ENCODE assay signal across 14 cellular contexts in the genomic region with DNA sequence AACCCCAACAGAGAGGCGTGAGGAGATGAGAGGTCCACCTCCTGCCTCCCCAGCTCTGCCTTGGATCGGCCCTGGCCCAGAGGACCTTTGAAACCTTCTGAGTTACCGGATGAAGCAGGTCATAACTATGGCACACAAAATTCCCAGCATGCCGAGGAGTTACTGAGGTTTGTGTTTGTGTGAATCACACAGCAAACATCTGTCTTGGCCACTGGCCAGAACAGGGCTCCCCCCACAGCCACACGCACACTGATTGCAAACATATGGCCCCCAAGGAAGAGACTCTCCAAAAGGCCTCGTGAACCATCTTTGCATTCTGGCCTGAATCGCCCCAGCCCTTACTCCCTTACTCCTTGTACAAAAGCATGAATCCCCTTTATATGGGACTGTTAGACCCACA. TPM values are rescaled to one million over a fixed set of nuclear protein-coding genes. Genes with fewer than 3 reads are reported as not detected.
A peak's percentile ranks its signal among the peaks of the same experiment; 100 is the strongest.
DNase-seq lines count a peak whose midpoint lies in the region; TF ChIP-seq lines count a peak whose summit lies in the region.
"Had no signal": no experiment of that assay in that cellular context is flagged by ENCODE, and none has a peak within 500 bp of the region (broad histone marks: within the 10 kb centered on the region; RNA-seq: fewer than 3 reads in every experiment).

No MANE protein-coding gene starts in this region.

- H3K27me3 ChIP-seq in SJCRH30: no peaks in the 10 kb centered on the region
- no peaks in the 10 kb centered on the region for H3K27me3 ChIP-seq in esophagus squamous epithelium

- no peak overlapping the region for H3K4me3 Mint-ChIP-seq in chondrocyte (ENCODE audit: unreplicated experiment)
- H3K4me3 Mint-ChIP-seq: CD4-positive, CD25-positive, alpha-beta regulatory T cell had no signal

- H3K9me3 Mint-ChIP-seq in chondrocyte (ENCODE audit: low read depth): no peaks in the 10 kb centered on the region
- H3K9me3 Mint-ChIP-seq: CD4-positive, CD25-positive, alpha-beta regulatory T cell had no signal

- no peak overlapping the region for H3K27ac Mint-ChIP-seq in chondrocyte (ENCODE audit: unreplicated experiment)
- H3K27ac Mint-ChIP-seq: CD4-positive, CD25-positive, alpha-beta regulatory T cell had no signal

- DNase-seq in ACHN: peak; percentile 28
- DNase-seq in H4 (ENCODE audit: low spot score): peak; percentile 58
- DNase-seq in SJCRH30: peak; percentile 47 to 52
- peak; percentile 72 for DNase-seq in fibroblast of the aortic adventitia (ENCODE audit: low read depth)
- DNase-seq in chondrocyte (ENCODE audit: low spot score): no peak
- no peak for DNase-seq in activated effector memory CD4-positive, alpha-beta T cell treated with Interleukin-2 at 50 U/mL for 16 hours
- no peak for DNase-seq in esophagus squamous epithelium (lab: John Stamatoyannopoulos, UW)
- DNase-seq in ureter (ENCODE audit: low spot score): no peak
- DNase-seq: activated CD4-positive, alpha-beta T cell treated with anti-CD3 and anti-CD28 coated beads, Interleukin-2, amount 50 U/mL, for 4 hours; CD4-positive, CD25-positive, alpha-beta regulatory T cell; glutamatergic neuron; left ventricle myocardium superior; NCI-H1436 treated with DMSO at 0.1 percent for 48 hours had no signal

- 49 to 65% methylated on average over 3 to 7 of the region's 7 CpGs for WGBS in esophagus squamous epithelium, 2 donors

- H3K27ac ChIP-seq in SJCRH30 (no peak overlapping the region), esophagus squamous epithelium (no peak overlapping the region)

- H3K9me3 ChIP-seq in SJCRH30 (replicated peaks) (no peaks in the 10 kb centered on the region), esophagus squamous epithelium (no peaks in the 10 kb centered on the region)

- H3K4me1 Mint-ChIP-seq in chondrocyte (ENCODE audit: low read depth): peaks cover 17% of the 10 kb centered on the region

- H3K36me3 Mint-ChIP-seq in chondrocyte (ENCODE audit: low read depth): no peaks in the 10 kb centered on the region

- no peaks in the 10 kb centered on the region for H3K36me3 ChIP-seq in SJCRH30
- no peaks in the 10 kb centered on the region for H3K36me3 ChIP-seq in esophagus squamous epithelium

- no peak for TF ChIP-seq CTCF in fibroblast of the aortic adventitia (IDR thresholded peaks at IDR 0.05; ENCODE audit: insufficient read depth, low read length)
- TF ChIP-seq CTCF in chondrocyte (IDR thresholded peaks at IDR 0.05): no peak
- no peak for TF ChIP-seq CTCF in esophagus squamous epithelium (IDR thresholded peaks at IDR 0.05)

- in situ Hi-C loops in ACHN (cut with HindIII; ENCODE audit: low pct_ligation_motif_present, low pct_unique_long_range_greater_than_20kb, low sequenced_read_pairs): no loop called here

- intact Hi-C loops in esophagus squamous epithelium (cut with DNase I): no loop called here

- H3K4me1 ChIP-seq in SJCRH30 (peaks cover 5% of the 10 kb centered on the region), esophagus squamous epithelium (peaks cover 0 to 12% (median 0%) of the 10 kb centered on the region in 3 donors)

- peaks cover 9% of the 10 kb centered on the region for H3K27me3 Mint-ChIP-seq in chondrocyte (ENCODE audit: low read depth)

- H3K4me3 ChIP-seq in SJCRH30 (no peak overlapping the region), fibroblast of the aortic adventitia (ENCODE audit: low read depth, low read length) (no peak overlapping the region), esophagus squamous epithelium (no peak overlapping the region)

- TF ChIP-seq POLR2A in esophagus squamous epithelium (IDR thresholded peaks at IDR 0.05): no peak

RNA-seq across cellular contexts. Expression of a gene that starts 18.9 kb away (rescaled TPM):
- total RNA-seq in H4 (2014; rRNA removed; shearing (Covaris generic)): 1,565 and 1,610 TPM in 2 replicates
- 2,769 and 2,773 TPM in 2 replicates for total RNA-seq in SJCRH30 (2014; rRNA removed; shearing (Covaris generic))
- total RNA-seq in fibroblast of the aortic adventitia (ENCODE audit: low replicate concordance) (428 and 1,519 TPM in 2 replicates), chondrocyte (988 to 1,163 TPM (median 1,016 TPM) in 3 replicates), esophagus squamous epithelium (1,000 to 10,000 TPM in 2 of 4 donors, 100 to 1,000 TPM in 2; 558 to 1,189 (median 843) TPM), ureter (1,737 TPM)

RNA-seq across cellular contexts. Expression of a gene that starts 19.3 kb away (rescaled TPM):
- total RNA-seq in H4 (2014; rRNA removed; shearing (Covaris generic)): 8.6 and 13.1 TPM in 2 replicates
- total RNA-seq in SJCRH30 (2014; rRNA removed; shearing (Covaris generic)): 34.8 and 36.6 TPM in 2 replicates
- 9.9 TPM in 1 of 2 replicates, not detected in the other for total RNA-seq in fibroblast of the aortic adventitia (ENCODE audit: low replicate concordance)
- 0.82 to 1.9 TPM (median 0.87 TPM) in 3 replicates for total RNA-seq in chondrocyte
- total RNA-seq in esophagus squamous epithelium: 1 to 10 TPM in 3 of 4 donors, under 1 TPM in 1; 0.76 to 6.4 (median 3.2) TPM
- total RNA-seq in ureter: 0.26 TPM

RNA-seq across cellular contexts. Expression of a gene that starts 47.5 kb away (rescaled TPM):
- total RNA-seq in H4 (2014; rRNA removed; shearing (Covaris generic)): 0.33 and 1.1 TPM in 2 replicates
- total RNA-seq in SJCRH30 (2014; rRNA removed; shearing (Covaris generic)): 8.1 TPM in 2 replicates
- total RNA-seq in fibroblast of the aortic adventitia (ENCODE audit: low replicate concordance) (not detected in 2 replicates), chondrocyte (0.68 to 0.77 TPM (median 0.77 TPM) in 3 replicates), esophagus squamous epithelium (not detected), ureter (not detected)
- total RNA-seq: left ventricle myocardium superior; T-helper 1 cell treated with Interleukin-12 subunit alpha and Interleukin-12 subunit beta and Interleukin-4 antibody, amounts not matched to agents 30 ng/mL and 1 ng/mL, for 36 hours had no signal

Comparison
In these comparisons a context has a peak if more than half of its experiments do, and no peak if none do; other contexts are left out.
1. DNase-seq: peak in ACHN (single experiment), H4 (single experiment), SJCRH30 (2 of 2) and fibroblast of the aortic adventitia (single experiment); none in chondrocyte (single experiment), activated effector memory CD4-positive, alpha-beta T cell treated with Interleukin-2 at 50 U/mL for 16 hours (single experiment), esophagus squamous epithelium (single experiment) and ureter (single experiment).